16 cellular contexts compared by ENCODE assay signal in the genomic region with DNA sequence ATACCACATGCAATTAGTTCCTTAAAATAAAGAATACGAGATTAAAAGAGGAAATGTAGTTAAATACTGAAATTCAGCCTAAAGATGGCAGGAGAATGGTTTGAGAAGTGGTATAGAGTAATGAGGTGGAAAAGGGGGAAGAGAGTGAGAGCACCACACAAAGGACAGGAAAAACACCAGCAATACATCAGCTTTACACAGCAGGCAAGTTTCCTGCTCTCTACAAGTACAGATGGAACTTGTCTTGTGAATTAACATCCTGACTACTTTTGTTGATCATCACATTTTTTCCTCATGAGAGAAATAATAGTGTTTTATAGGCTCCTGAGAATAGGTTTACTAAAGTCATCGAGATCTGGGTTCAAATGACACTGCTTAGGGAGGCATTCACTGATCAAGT. TPM values are rescaled to one million over a fixed set of nuclear protein-coding genes. Genes with fewer than 3 reads are reported as not detected.
DNase-seq lines count a peak whose midpoint lies in the region; ATAC-seq and TF ChIP-seq lines count a peak whose summit lies in the region.
"Had no signal": no experiment of that assay in that cellular context is flagged by ENCODE, and none has a peak within 500 bp of the region (broad histone marks: within the 10 kb centered on the region; RNA-seq: fewer than 3 reads in every experiment).

No MANE protein-coding gene starts in this region.

- CTCF ChIA-PET in SK-N-SH (lab: Yijun Ruan, JAX) (interaction anchor here (0.8 to 1.3 kb wide), 5 partner anchors 28 to 1028 kb away, joined by 3 read pairs; no protein-coding TSS in a partner anchor), mammary epithelial cell (lab: Charles Lee; ENCODE audit: low non-redundant PET) (no interaction called here)

- TF ChIP-seq CTCF in SK-N-SH (IDR thresholded peaks at IDR 0.05): no peak
- no peak for TF ChIP-seq CTCF in glutamatergic neuron (IDR thresholded peaks at IDR 0.05; ENCODE audit: partially characterized antibody, unreplicated experiment)
- no peak for TF ChIP-seq CTCF in mammary epithelial cell (conservative IDR thresholded peaks at IDR 0.05 in 1 of 2, IDR thresholded peaks at IDR 0.05 in 1 of 2; ENCODE audit: extremely low read depth in 1 of 2, insufficient read depth in 1 of 2, low read depth in 1 of 2, low read length in 2 of 2)

- no peaks in the 10 kb centered on the region for H3K36me3 Mint-ChIP-seq in glutamatergic neuron (ENCODE audit: unreplicated experiment)

- H3K4me2 ChIP-seq in SK-N-SH (no peak overlapping the region), mammary epithelial cell (ENCODE audit: insufficient read depth, low read depth, low read length) (no peak overlapping the region)

- WGBS in SK-N-SH (ENCODE audit: low lambda C conversion rate): 80% methylated on average over 2 of the region's 2 CpGs
- WGBS in mammary epithelial cell (ENCODE audit: low coverage, missing lambda C conversion rate): 100% methylated on average over 2 of the region's 2 CpGs

- intact Hi-C loops in mammary epithelial cell (cut with micrococcal nuclease): no loop called here

- H3K27ac ChIP-seq in SK-N-SH (ENCODE audit: low read depth in 2 of 2, low read length in 1 of 2) (peak overlapping the region in 1 of 2 experiments; percentile 98; a peak in 2 of 4 replicates), SK-N-MC (no peak overlapping the region), mammary epithelial cell (ENCODE audit: insufficient read depth, low read depth, low read length) (no peak overlapping the region)
- H3K27ac ChIP-seq: 22Rv1, SJSA1 had no signal

- H3F3A ChIP-seq in SK-N-SH (replicated peaks; ENCODE audit: insufficient read depth): no peaks in the 10 kb centered on the region

- H3K9ac ChIP-seq in SK-N-SH (no peak overlapping the region), SK-N-MC (ENCODE audit: insufficient read length) (no peak overlapping the region), mammary epithelial cell (ENCODE audit: insufficient read depth, low read length) (no peak overlapping the region)

- H3K4me3 ChIP-seq in SK-N-SH (ENCODE audit: low read depth in 2 of 2, low read length in 1 of 2): no peak overlapping the region; a peak in 1 of 4 replicates
- H3K4me3 ChIP-seq in SK-N-MC: no peak overlapping the region
- no peak overlapping the region for H3K4me3 ChIP-seq in mammary epithelial cell (replicated peaks in 1 of 3; ENCODE audit: insufficient read depth in 1 of 3, low read depth in 2 of 3, low read length in 3 of 3)
- H3K4me3 ChIP-seq: SJSA1 had no signal

- no peaks in the 10 kb centered on the region for H3K9me2 ChIP-seq in SK-N-SH

- H3K27me3 ChIP-seq in SK-N-SH (ENCODE audit: insufficient read depth) (no peaks in the 10 kb centered on the region), mammary epithelial cell (ENCODE audit: insufficient read depth, low read length) (peaks cover 16% of the 10 kb centered on the region)

- H3K4me3 Mint-ChIP-seq in glutamatergic neuron (ENCODE audit: unreplicated experiment): peak overlapping the region; percentile 61

- H3K9me3 ChIP-seq in SK-N-SH (no peaks in the 10 kb centered on the region), SK-N-MC (ENCODE audit: low read depth, low read length) (no peaks in the 10 kb centered on the region), mammary epithelial cell (replicated peaks; ENCODE audit: insufficient read depth, low read length) (no peaks in the 10 kb centered on the region)
- H3K9me3 ChIP-seq: SJSA1 had no signal

- peaks cover 0 to 13% of the 10 kb centered on the region in 2 experiments; a peak in 3 of 4 replicates for H3K4me1 ChIP-seq in SK-N-SH (ENCODE audit: control insufficient read depth in 1 of 2, insufficient read depth in 2 of 2, low read depth in 1 of 2, low read length in 1 of 2)
- peaks cover 5% of the 10 kb centered on the region for H3K4me1 ChIP-seq in mammary epithelial cell (ENCODE audit: insufficient read depth, low read length)

- no peak for ATAC-seq in SK-N-SH treated with all-trans-retinoic acid at 6 μM for 48 hours

- H4K20me1 ChIP-seq in SK-N-SH (ENCODE audit: insufficient read depth) (no peaks in the 10 kb centered on the region), mammary epithelial cell (ENCODE audit: insufficient read depth, low read length) (no peaks in the 10 kb centered on the region)

- dilution Hi-C loops in mammary epithelial cell (cut with HindIII; ENCODE audit: low sequenced_read_pairs): no loop called here

- H2AFZ ChIP-seq in SK-N-SH (ENCODE audit: low read depth) (no peak overlapping the region), mammary epithelial cell (ENCODE audit: low read depth, low read length) (no peak overlapping the region)

- in situ Hi-C loops in mammary epithelial cell (cut with MboI; ENCODE audit: low sequenced_read_pairs in 2 of 2): no loop called here

- peaks cover 7% of the 10 kb centered on the region for H3K9me3 Mint-ChIP-seq in glutamatergic neuron (ENCODE audit: unreplicated experiment)
- H3K9me3 Mint-ChIP-seq: H9 had no signal

- DNase-seq in SK-N-SH (no peak), SK-N-MC (ENCODE audit: low read depth, low spot score) (peak; percentile 69), glutamatergic neuron (no peak), superior temporal gyrus (ENCODE audit: extremely low spot score) (peak; percentile 45), mammary epithelial cell (no peak), HuH-7.5 (ENCODE audit: low spot score) (no peak), SIG-M5 (lab: John Stamatoyannopoulos, UW) (no peak)
- DNase-seq: COR-L47, GF-D8, H9, NCI-H1105 treated with DMSO at 0.1 percent for 48 hours, NCI-H1694 treated with DMSO at 0.1 percent for 48 hours, NCI-H510A had no signal

- H3K79me2 ChIP-seq in SK-N-SH (ENCODE audit: insufficient read depth) (peaks cover 10% of the 10 kb centered on the region), mammary epithelial cell (ENCODE audit: insufficient read depth, low read length) (peaks cover 21% of the 10 kb centered on the region)

- POLR2A ChIA-PET in SK-N-SH (lab: Yijun Ruan, JAX): interaction anchor here (0.8 kb wide), 1 partner anchor 35 kb away, joined by 3 read pairs; no protein-coding TSS in a partner anchor

- peaks cover 31% of the 10 kb centered on the region for H3K4me1 Mint-ChIP-seq in glutamatergic neuron (ENCODE audit: low read depth, unreplicated experiment)

- H3K27me3 Mint-ChIP-seq in glutamatergic neuron (ENCODE audit: unreplicated experiment): peaks cover 11% of the 10 kb centered on the region

- no peaks in the 10 kb centered on the region for H3K36me3 ChIP-seq in SK-N-SH (replicated peaks in 1 of 2; ENCODE audit: control insufficient read depth in 1 of 2, insufficient read depth in 2 of 2, low read length in 1 of 2)
- H3K36me3 ChIP-seq in SK-N-MC (ENCODE audit: insufficient read depth, low read length): no peaks in the 10 kb centered on the region
- no peaks in the 10 kb centered on the region for H3K36me3 ChIP-seq in mammary epithelial cell (ENCODE audit: insufficient read depth, low read length)
- H3K36me3 ChIP-seq: SJSA1 had no signal

- TF ChIP-seq EP300 in SK-N-SH (IDR thresholded peaks at IDR 0.05; ENCODE audit: borderline replicate concordance in 1 of 2, low read depth in 1 of 2, low read length in 1 of 2): no peak

- TF ChIP-seq RAD21 in SK-N-SH (IDR thresholded peaks at IDR 0.05; ENCODE audit: low read length): peak; percentile 29; the same call in 1 of the 2 replicates

- peak overlapping the region; percentile 7 for H3K27ac Mint-ChIP-seq in glutamatergic neuron (ENCODE audit: unreplicated experiment)
- H3K27ac Mint-ChIP-seq: H9 had no signal

- no TSS peak for BruUV-seq in mammary epithelial cell (replicated peaks; lab: Mats Ljungman, UMichigan)

TF ChIP-seq in SK-N-SH, 30 proteins besides CTCF, POLR2A, EP300 and RAD21 (continues in another document):
- no peak for TF ChIP-seq YY1 (IDR thresholded peaks at IDR 0.05; ENCODE audit: low read depth)
- no peak for TF ChIP-seq FOSL2 (IDR thresholded peaks at IDR 0.05; ENCODE audit: borderline replicate concordance, low read depth)
- TF ChIP-seq GATA2 (CRISPR knock-in tag; IDR thresholded peaks at IDR 0.05): no peak
- TF ChIP-seq, protein P1, sequence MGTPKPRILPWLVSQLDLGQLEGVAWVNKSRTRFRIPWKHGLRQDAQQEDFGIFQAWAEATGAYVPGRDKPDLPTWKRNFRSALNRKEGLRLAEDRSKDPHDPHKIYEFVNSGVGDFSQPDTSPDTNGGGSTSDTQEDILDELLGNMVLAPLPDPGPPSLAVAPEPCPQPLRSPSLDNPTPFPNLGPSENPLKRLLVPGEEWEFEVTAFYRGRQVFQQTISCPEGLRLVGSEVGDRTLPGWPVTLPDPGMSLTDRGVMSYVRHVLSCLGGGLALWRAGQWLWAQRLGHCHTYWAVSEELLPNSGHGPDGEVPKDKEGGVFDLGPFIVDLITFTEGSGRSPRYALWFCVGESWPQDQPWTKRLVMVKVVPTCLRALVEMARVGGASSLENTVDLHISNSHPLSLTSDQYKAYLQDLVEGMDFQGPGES (IDR thresholded peaks at IDR 0.05; ENCODE audit: low read depth, low read length): no peak

TF ChIP-seq in SK-N-SH treated with all-trans-retinoic acid at 6 μM for 48 hours, 23 proteins besides CTCF, POLR2A, EP300 and RAD21:
- TF ChIP-seq, protein P2, sequence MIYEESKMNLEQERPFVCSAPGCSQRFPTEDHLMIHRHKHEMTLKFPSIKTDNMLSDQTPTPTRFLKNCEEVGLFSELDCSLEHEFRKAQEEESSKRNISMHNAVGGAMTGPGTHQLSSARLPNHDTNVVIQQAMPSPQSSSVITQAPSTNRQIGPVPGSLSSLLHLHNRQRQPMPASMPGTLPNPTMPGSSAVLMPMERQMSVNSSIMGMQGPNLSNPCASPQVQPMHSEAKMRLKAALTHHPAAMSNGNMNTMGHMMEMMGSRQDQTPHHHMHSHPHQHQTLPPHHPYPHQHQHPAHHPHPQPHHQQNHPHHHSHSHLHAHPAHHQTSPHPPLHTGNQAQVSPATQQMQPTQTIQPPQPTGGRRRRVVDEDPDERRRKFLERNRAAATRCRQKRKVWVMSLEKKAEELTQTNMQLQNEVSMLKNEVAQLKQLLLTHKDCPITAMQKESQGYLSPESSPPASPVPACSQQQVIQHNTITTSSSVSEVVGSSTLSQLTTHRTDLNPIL (CRISPR knock-in tag; IDR thresholded peaks at IDR 0.05; ENCODE audit: low read depth): no peak
- TF ChIP-seq ESRRG (CRISPR knock-in tag; IDR thresholded peaks at IDR 0.05) (no peak), ARNTL (CRISPR knock-in tag; IDR thresholded peaks at IDR 0.05; ENCODE audit: borderline replicate concordance, low read depth) (no peak), OSR1 (CRISPR knock-in tag; IDR thresholded peaks at IDR 0.05) (no peak), BACH2 (CRISPR knock-in tag; IDR thresholded peaks at IDR 0.05; ENCODE audit: borderline replicate concordance) (no peak)

RNA-seq across cellular contexts. Expression of a gene that starts 2.9 kb away (rescaled TPM):
- polyA plus RNA-seq in SK-N-SH (2012; rRNA removed) (3.3 and 5.4 TPM in 2 replicates), mammary epithelial cell (3.0 TPM)
- polyA plus RNA-seq in SK-N-SH (2012; cell fraction: cytosol; rRNA removed): 3.9 and 5.5 TPM in 2 replicates
- polyA plus RNA-seq in SK-N-SH (2012; cell fraction: nucleus; rRNA removed): 3.7 and 5.9 TPM in 2 replicates
- total RNA-seq in glutamatergic neuron (ENCODE audit: unreplicated experiment) (41.2 TPM), mammary epithelial cell (1 to 10 TPM; 4.5 to 9.8 TPM)
- 22.3 TPM for polyA minus RNA-seq in mammary epithelial cell
- total RNA-seq: H9 had no signal

Comparison
In these comparisons a context has a peak if more than half of its experiments do, and no peak if none do; other contexts are left out.
1. DNase-seq: peak in SK-N-MC (single experiment) and superior temporal gyrus (single experiment); none in SK-N-SH (single experiment), glutamatergic neuron (single experiment), mammary epithelial cell (single experiment), HuH-7.5 (single experiment) and SIG-M5 (single experiment).